In genomic region chr6:133973109-133973971, GRCh38 we compare ENCODE assay signal across 8 cellular contexts. TPM values are rescaled to one million over a fixed set of nuclear protein-coding genes. Genes with fewer than 3 reads are reported as not detected.
DNase-seq lines count a peak whose midpoint lies in the region; ATAC-seq and TF ChIP-seq lines count a peak whose summit lies in the region.

No MANE protein-coding gene starts in this region.

- H3K9me3 Mint-ChIP-seq in CD4-positive, alpha-beta T cell, result no peaks in the 10 kb centered on the region
- no peaks in the 10 kb centered on the region for H3K9me3 Mint-ChIP-seq in T-helper 2 cell treated with Interferon-gamma antibody and Interleukin-4, amounts not matched to agents 5 μg/mL and 100 μg/mL, for 36 hours

- peaks cover 4% of the 10 kb centered on the region for H3K36me3 Mint-ChIP-seq in CD4-positive, alpha-beta T cell (ENCODE audit: low read depth)
- H3K36me3 Mint-ChIP-seq in T-helper 2 cell treated with Interferon-gamma antibody and Interleukin-4, amounts not matched to agents 5 μg/mL and 100 μg/mL, for 36 hours (ENCODE audit: low read depth), result no peaks in the 10 kb centered on the region

- peak overlapping the region; percentile 16 for H3K27ac Mint-ChIP-seq in CD4-positive, alpha-beta T cell
- no peak overlapping the region for H3K27ac Mint-ChIP-seq in T-helper 2 cell treated with Interferon-gamma antibody and Interleukin-4, amounts not matched to agents 5 μg/mL and 100 μg/mL, for 36 hours

- POLR2A ChIA-PET in CD4-positive, alpha-beta T cell (lab: Charles Lee), result interaction anchor here (0.7 to 1.9 kb wide), 2 partner anchors 19 to 21 kb away, joined by 3 to 10 read pairs; partner anchors contain the start of gene TBPL1

- no peaks in the 10 kb centered on the region for H3K9me3 ChIP-seq in CD4-positive, alpha-beta T cell (ENCODE audit: control insufficient read depth, low read length)
- H3K9me3 ChIP-seq in left lung (no peaks in the 10 kb centered on the region), aorta (ENCODE audit: control insufficient read depth, low read length) (no peaks in the 10 kb centered on the region)

- H3K4me3 ChIP-seq in HL-60 (replicated peaks; ENCODE audit: insufficient read depth, low read length) (no peak overlapping the region), left lung (no peak overlapping the region), aorta (ENCODE audit: low read length in 2 of 2) (no peak overlapping the region)

- H3K27ac ChIP-seq in CD4-positive, alpha-beta T cell (ENCODE audit: low read depth, low read length), result no peak overlapping the region
- H3K27ac ChIP-seq in HL-60 (replicated peaks), result no peak overlapping the region
- H3K27ac ChIP-seq in left lung, result no peak overlapping the region
- no peak overlapping the region for H3K27ac ChIP-seq in aorta (ENCODE audit: low read depth in 1 of 2, low read length in 2 of 2)

- peaks cover 0 to 7% of the 10 kb centered on the region in 2 donors for H3K4me1 ChIP-seq in left lung
- peaks cover 4 to 9% of the 10 kb centered on the region in 2 donors for H3K4me1 ChIP-seq in aorta (ENCODE audit: control insufficient read depth in 1 of 2, insufficient read depth in 2 of 2, low read length in 2 of 2)

- peak; percentile 84 for ATAC-seq in CD4-positive, alpha-beta T cell (ENCODE audit: poor library complexity)
- ATAC-seq in GM18868 (IDR thresholded peaks at IDR 0.05; ENCODE audit: unreplicated experiment) (peak; percentile 55), left lung (peak; percentile 61), aorta (ENCODE audit: low FRiP score) (peak; percentile 79)

- intact Hi-C loops in CD4-positive, alpha-beta T cell (cut with DNase I, micrococcal nuclease), result loop anchor here (1.0 to 10.0 kb wide), 7 partner anchors 21 to 124 kb away; partner anchors contain the start of gene TBPL1 (in 1 of the 2)
- intact Hi-C loops in left lung (cut with DNase I), result loop anchor here in 1 of 2 donors (5.0 kb wide), 1 partner anchor 89 kb away; no protein-coding TSS in a partner anchor
- intact Hi-C loops in aorta (cut with DNase I), result loop anchor here (1.0 to 5.0 kb wide), 3 partner anchors 51 to 92 kb away; no protein-coding TSS in a partner anchor

- no peaks in the 10 kb centered on the region for H3K36me3 ChIP-seq in left lung
- H3K36me3 ChIP-seq in aorta (ENCODE audit: control insufficient read depth in 1 of 2, insufficient read depth in 2 of 2, low read length in 1 of 2), result no peaks in the 10 kb centered on the region

- no peaks in the 10 kb centered on the region for H3K27me3 ChIP-seq in CD4-positive, alpha-beta T cell (ENCODE audit: control insufficient read depth, insufficient read depth, low read length)
- H3K27me3 ChIP-seq in HL-60 (ENCODE audit: insufficient read depth, poor library complexity, severe bottlenecking), result no peaks in the 10 kb centered on the region
- H3K27me3 ChIP-seq in left lung, result no peaks in the 10 kb centered on the region
- no peaks in the 10 kb centered on the region for H3K27me3 ChIP-seq in aorta (ENCODE audit: control insufficient read depth in 1 of 2, insufficient read depth in 2 of 2, low read length in 1 of 2)

- peaks cover 58% of the 10 kb centered on the region for H3K4me1 Mint-ChIP-seq in CD4-positive, alpha-beta T cell (ENCODE audit: low read depth)
- peaks cover 19% of the 10 kb centered on the region for H3K4me1 Mint-ChIP-seq in T-helper 2 cell treated with Interferon-gamma antibody and Interleukin-4, amounts not matched to agents 5 μg/mL and 100 μg/mL, for 36 hours (ENCODE audit: low read depth)

- DNase-seq in CD4-positive, alpha-beta T cell, result no peak
- DNase-seq in HL-60 (ENCODE audit: low read depth in 1 of 2, low spot score in 1 of 2) (no peak), NCI-H748 treated with DMSO at 0.1 percent for 48 hours (lab: John Stamatoyannopoulos, UW) (peak; percentile 77), T47D (ENCODE audit: low read depth in 1 of 2, low spot score in 1 of 2) (peak; percentile 16 to 52), left lung (no peak), aorta (no peak)
- DNase-seq in T-helper 2 cell treated with Interferon-gamma antibody and Interleukin-4, amounts not matched to agents 5 μg/mL and 100 μg/mL, for 36 hours (ENCODE audit: low spot score), result no peak

- in situ Hi-C loops in T47D (cut with HindIII; ENCODE audit: low pct_unique_long_range_greater_than_20kb, low sequenced_read_pairs), result no loop called here

- no peak overlapping the region for H3K4me3 Mint-ChIP-seq in CD4-positive, alpha-beta T cell
- H3K4me3 Mint-ChIP-seq in T-helper 2 cell treated with Interferon-gamma antibody and Interleukin-4, amounts not matched to agents 5 μg/mL and 100 μg/mL, for 36 hours, result no peak overlapping the region

- CTCF ChIA-PET in CD4-positive, alpha-beta T cell (lab: Charles Lee), result interaction anchor here (0.5 to 2.4 kb wide), 16 partner anchors 9 to 1022 kb away, joined by 3 to 12 read pairs (median 5); partner anchors contain the start of gene TBPL1

- no peaks in the 10 kb centered on the region for H3K27me3 Mint-ChIP-seq in CD4-positive, alpha-beta T cell
- no peaks in the 10 kb centered on the region for H3K27me3 Mint-ChIP-seq in T-helper 2 cell treated with Interferon-gamma antibody and Interleukin-4, amounts not matched to agents 5 μg/mL and 100 μg/mL, for 36 hours (ENCODE audit: low read depth)

- TF ChIP-seq CTCF in CD4-positive, alpha-beta T cell (IDR thresholded peaks at IDR 0.05), result peak; percentile 92
- TF ChIP-seq CTCF in HL-60 (IDR thresholded peaks at IDR 0.05; ENCODE audit: insufficient read depth, low read length) (peak; percentile 50), left lung (IDR thresholded peaks at IDR 0.05) (peak; percentile 69)

- WGBS in aorta, 2 donors, result 3 to 5% methylated on average over 4 of the region's 4 CpGs

RNA-seq across cellular contexts. Expression of gene TBPL1, which starts 20.3 kb away (rescaled TPM):
- total RNA-seq in CD4-positive, alpha-beta T cell, result 10 to 100 TPM; 34.7 to 37.3 TPM
- 10 to 100 TPM; 20.4 to 22.6 TPM for total RNA-seq in left lung
- total RNA-seq in aorta, result 10 to 100 TPM; 21.3 to 21.7 TPM
- 10 to 100 TPM; 20.1 to 28.5 TPM for polyA plus RNA-seq in aorta

Comparison
In these comparisons a context has a peak if more than half of its experiments do, and no peak if none do; other contexts are left out.
1. DNase-seq: peak in NCI-H748 treated with DMSO at 0.1 percent for 48 hours (single experiment) and T47D (2 of 2); none in CD4-positive, alpha-beta T cell (0 of 10), HL-60 (0 of 2), left lung (0 of 2), aorta (0 of 2) and T-helper 2 cell treated with Interferon-gamma antibody and Interleukin-4, amounts not matched to agents 5 μg/mL and 100 μg/mL, for 36 hours (single experiment).
2. Peak in every context shown above with its lines, with median percentiles within 50 percentile points of each other: ATAC-seq and CTCF ChIP-seq.